ENCODE assay signal across 22 cellular contexts in the genomic region with DNA sequence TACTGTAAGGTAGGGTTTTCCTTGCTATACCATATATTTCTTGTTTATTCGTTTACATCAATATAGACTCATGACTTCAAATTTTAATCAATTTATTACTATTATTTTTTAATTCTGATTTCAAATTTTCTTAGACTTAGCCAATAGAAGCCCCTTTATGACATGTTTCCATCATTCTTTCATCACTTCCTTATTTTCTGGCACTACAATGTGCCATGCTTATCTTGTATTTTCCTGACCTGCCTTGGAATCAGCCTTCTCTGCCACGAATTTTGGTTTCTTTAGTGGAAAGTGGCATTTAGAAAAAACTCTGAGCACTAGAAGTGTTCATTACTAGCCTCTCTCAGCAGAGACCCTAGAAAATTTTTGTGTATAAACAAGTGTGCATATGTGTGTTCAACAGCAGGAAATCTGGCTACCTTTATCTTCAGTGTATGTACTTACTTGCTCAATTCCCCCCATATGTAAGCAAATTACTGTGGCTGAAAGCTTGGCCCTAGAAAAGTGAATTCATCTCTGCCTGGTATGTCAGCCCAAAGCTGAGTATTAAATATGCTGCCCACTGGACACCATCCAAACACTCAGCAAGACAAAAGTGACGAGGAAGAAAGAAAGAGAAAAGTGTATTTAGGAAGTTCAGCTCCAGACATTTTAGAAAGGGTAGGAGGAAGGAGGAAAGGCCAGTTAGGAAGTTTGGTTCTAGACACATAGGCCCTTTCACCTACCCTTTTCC.
"Had no signal": no experiment of that assay in that cellular context is flagged by ENCODE, and none has a peak within 500 bp of the region (broad histone marks: within the 10 kb centered on the region; RNA-seq: fewer than 3 reads in every experiment).

No MANE protein-coding gene starts in this region.

- H3K36me3 Mint-ChIP-seq: stimulated activated memory B cell treated with anti-CD40 and anti-IgM and Interleukin-4, amounts not matched to agents 10 μg/mL and 1 μg/mL and 100 μg/mL, for 72 hours had no signal

- DNase-seq: colonic mucosa; dermis blood vessel endothelial cell; foreskin keratinocyte; kidney; left cardiac atrium; left ventricle myocardium inferior; lower lobe of right lung; midbrain; occipital lobe; psoas muscle; retina; spleen; stimulated activated CD4-positive, alpha-beta T cell treated with anti-CD3 and anti-CD28 coated beads, Interleukin-15, amount 100 ng/mL, for 24 hours; stimulated activated CD4-positive, alpha-beta T cell treated with anti-CD3 and anti-CD28 coated beads, Interleukin-1b, Interleukin-23, amount 100 ng/mL, for 48 hours; stimulated activated CD4-positive, alpha-beta T cell treated with anti-CD3 and anti-CD28 coated beads, Interleukin-4, amount 100 ng/mL, for 24 hours; stimulated activated naive CD8-positive, alpha-beta T cell treated with anti-CD3 and anti-CD28 coated beads, Interleukin-15, amount 100 ng/mL, for 72 hours; testis had no signal

- H3K4me1 Mint-ChIP-seq: stimulated activated memory B cell treated with anti-CD40 and anti-IgM and Interleukin-4, amounts not matched to agents 10 μg/mL and 1 μg/mL and 100 μg/mL, for 72 hours; stimulated activated naive CD8-positive, alpha-beta T cell treated with anti-CD3 and anti-CD28 coated beads, Interleukin-15, amount 100 ng/mL, for 72 hours had no signal

- H3K9me3 Mint-ChIP-seq: memory B cell; stimulated activated memory B cell treated with anti-CD40 and anti-IgM and Interleukin-4, amounts not matched to agents 10 μg/mL and 1 μg/mL and 100 μg/mL, for 72 hours; stimulated activated naive CD8-positive, alpha-beta T cell treated with anti-CD3 and anti-CD28 coated beads, Interleukin-15, amount 100 ng/mL, for 72 hours had no signal

- H3K27me3 ChIP-seq: colonic mucosa, foreskin keratinocyte, spleen, testis, tibial nerve had no signal

- H3K27ac Mint-ChIP-seq: memory B cell; stimulated activated memory B cell treated with anti-CD40 and anti-IgM and Interleukin-4, amounts not matched to agents 10 μg/mL and 1 μg/mL and 100 μg/mL, for 72 hours; stimulated activated naive CD8-positive, alpha-beta T cell treated with anti-CD3 and anti-CD28 coated beads, Interleukin-15, amount 100 ng/mL, for 72 hours had no signal

- H3K36me3 ChIP-seq: colonic mucosa, left ventricle myocardium inferior, lower lobe of right lung, spleen, tibial nerve had no signal

- H3K4me3 Mint-ChIP-seq: memory B cell; stimulated activated memory B cell treated with anti-CD40 and anti-IgM and Interleukin-4, amounts not matched to agents 10 μg/mL and 1 μg/mL and 100 μg/mL, for 72 hours; stimulated activated naive CD8-positive, alpha-beta T cell treated with anti-CD3 and anti-CD28 coated beads, Interleukin-15, amount 100 ng/mL, for 72 hours had no signal

- ATAC-seq: foreskin keratinocyte; left cardiac atrium; lower lobe of right lung; psoas muscle; sciatic nerve; stimulated activated memory B cell treated with anti-CD40 and anti-IgM and Interleukin-4, amounts not matched to agents 10 μg/mL and 1 μg/mL and 100 μg/mL, for 72 hours; stimulated activated naive CD8-positive, alpha-beta T cell treated with anti-CD3 and anti-CD28 coated beads, Interleukin-15, amount 100 ng/mL, for 72 hours had no signal

- H3K27me3 Mint-ChIP-seq: memory B cell; stimulated activated memory B cell treated with anti-CD40 and anti-IgM and Interleukin-4, amounts not matched to agents 10 μg/mL and 1 μg/mL and 100 μg/mL, for 72 hours; stimulated activated naive CD8-positive, alpha-beta T cell treated with anti-CD3 and anti-CD28 coated beads, Interleukin-15, amount 100 ng/mL, for 72 hours had no signal

- H3K9ac ChIP-seq: parathyroid adenoma had no signal

- FAIRE-seq: kidney had no signal

- H3K9me3 ChIP-seq: colonic mucosa, left ventricle myocardium inferior, lower lobe of right lung, psoas muscle, spleen, testis, tibial nerve had no signal

- H3K27ac ChIP-seq: colonic mucosa, foreskin keratinocyte, left ventricle myocardium inferior, lower lobe of right lung, parathyroid adenoma, psoas muscle, spleen, testis, tibial nerve had no signal

- H3K4me3 ChIP-seq: colonic mucosa, left ventricle myocardium inferior, lower lobe of right lung, psoas muscle, spleen, testis, tibial nerve had no signal

- H3K4me1 ChIP-seq: foreskin keratinocyte had no signal

- H2AFZ ChIP-seq: parathyroid adenoma had no signal
